Comparison of ENCODE assay signal across 19 cellular contexts in the genomic region with DNA sequence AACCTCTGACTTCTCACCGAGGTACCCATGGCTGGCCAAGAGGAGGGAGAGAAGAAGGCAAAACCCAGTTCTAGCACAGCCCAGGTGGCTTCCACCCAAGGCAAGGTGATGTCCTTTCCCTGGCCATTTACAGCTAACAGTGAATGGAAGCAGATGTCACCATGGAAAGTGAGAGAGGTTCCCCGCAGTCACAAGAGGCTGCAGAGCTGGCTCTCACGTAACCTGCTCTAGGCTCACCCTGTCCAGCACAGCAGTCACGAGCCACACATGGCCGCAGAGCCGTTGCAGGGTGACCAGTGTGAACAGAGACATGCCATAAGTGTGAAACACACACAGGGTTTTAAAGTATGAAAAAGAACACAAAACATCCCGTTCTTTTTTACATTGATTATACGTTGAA.
"Had no signal": no experiment of that assay in that cellular context is flagged by ENCODE, and none has a peak within 500 bp of the region (broad histone marks: within the 10 kb centered on the region; RNA-seq: fewer than 3 reads in every experiment).

No MANE protein-coding gene starts in this region.

- H3K27ac ChIP-seq: vagina had no signal

- ATAC-seq: activated CD8-positive, alpha-beta memory T cell treated with anti-CD3 and anti-CD28 coated beads, Interleukin-2, amount 10 ng/mL, durations not matched to agents 7 days and 5 days; naive thymus-derived CD8-positive, alpha-beta T cell; stimulated activated naive CD8-positive, alpha-beta T cell treated with anti-CD3 and anti-CD28 coated beads, Interleukin-15, Interleukin-2, amounts not matched to agents 100 U/mL and 50 U/mL, for 24 hours had no signal

- H3K9me3 Mint-ChIP-seq: naive thymus-derived CD8-positive, alpha-beta T cell had no signal

- FAIRE-seq: colon had no signal

- DNase-seq: activated CD4-positive, alpha-beta T cell treated with anti-CD3 and anti-CD28 coated beads for 1 hour; activated CD4-positive, alpha-beta T cell treated with anti-CD3 and anti-CD28 coated beads, Interleukin-2, amount 50 U/mL, for 48 hours; activated CD8-positive, alpha-beta memory T cell treated with anti-CD3 and anti-CD28 coated beads, Interleukin-2, amount 10 ng/mL, durations not matched to agents 7 days and 5 days; activated gamma-delta T cell; activated T-cell treated with anti-CD3 and anti-CD28 coated beads, Interleukin-2, amount 50 U/mL, for 48 hours; foreskin melanocyte; hippocampal formation; kidney glomerular epithelial cell; naive thymus-derived CD8-positive, alpha-beta T cell; stimulated activated CD4-positive, alpha-beta T cell treated with anti-CD3 and anti-CD28 coated beads, Interleukin-4, amount 100 ng/mL, for 1 hour; stimulated activated CD8-positive, alpha-beta memory T cell treated with anti-CD3 and anti-CD28 coated beads, Interleukin-4, amount 100 ng/mL, for 48 hours; stimulated activated naive CD8-positive, alpha-beta T cell treated with anti-CD3 and anti-CD28 coated beads, Interleukin-15, Interleukin-2, amounts not matched to agents 100 U/mL and 50 U/mL, for 24 hours; T-helper 9 cell had no signal

- H3K4me3 Mint-ChIP-seq: activated CD8-positive, alpha-beta memory T cell treated with anti-CD3 and anti-CD28 coated beads, Interleukin-2, amount 10 ng/mL, durations not matched to agents 7 days and 5 days; activated naive CD8-positive, alpha-beta T cell; naive thymus-derived CD8-positive, alpha-beta T cell had no signal

- H3K36me3 Mint-ChIP-seq: activated CD8-positive, alpha-beta memory T cell treated with anti-CD3 and anti-CD28 coated beads, Interleukin-2, amount 10 ng/mL, durations not matched to agents 7 days and 5 days; activated naive CD8-positive, alpha-beta T cell; naive thymus-derived CD8-positive, alpha-beta T cell had no signal

- H3K27me3 ChIP-seq: vagina had no signal

- H3K4me3 ChIP-seq: lung, thoracic aorta, vagina had no signal

- H3K4me1 Mint-ChIP-seq: activated CD8-positive, alpha-beta memory T cell treated with anti-CD3 and anti-CD28 coated beads, Interleukin-2, amount 10 ng/mL, durations not matched to agents 7 days and 5 days; naive thymus-derived CD8-positive, alpha-beta T cell had no signal

- H3K27ac Mint-ChIP-seq: activated CD8-positive, alpha-beta memory T cell treated with anti-CD3 and anti-CD28 coated beads, Interleukin-2, amount 10 ng/mL, durations not matched to agents 7 days and 5 days; activated naive CD8-positive, alpha-beta T cell; naive thymus-derived CD8-positive, alpha-beta T cell; progenitor cell of endocrine pancreas had no signal

- H3K27me3 Mint-ChIP-seq: progenitor cell of endocrine pancreas had no signal

- H3K9me3 ChIP-seq: thoracic aorta, vagina had no signal
